Comparison of ENCODE assay signal across 19 cellular contexts in the genomic region with DNA sequence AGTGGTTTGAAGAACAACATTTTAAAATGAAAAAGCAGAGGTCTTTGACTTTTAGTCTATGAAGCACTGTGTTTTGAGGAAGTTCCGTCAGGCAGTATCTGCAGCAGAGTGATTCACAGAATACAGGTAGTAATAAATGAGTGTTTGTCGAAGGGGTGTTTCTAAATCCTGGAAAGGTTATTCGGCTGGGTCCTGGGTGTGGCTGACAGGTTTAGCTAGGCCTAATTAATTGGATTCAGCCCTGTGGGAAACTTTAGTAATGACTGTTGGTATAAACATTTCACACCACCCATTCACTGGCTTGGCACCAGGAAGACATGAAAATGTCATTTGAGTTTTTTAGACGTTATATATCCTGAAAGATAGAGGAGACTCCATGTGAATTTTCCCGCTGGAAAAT. TPM values are rescaled to one million over a fixed set of nuclear protein-coding genes. Genes with fewer than 3 reads are reported as not detected.
DNase-seq lines count a peak whose midpoint lies in the region; ATAC-seq, FAIRE-seq and TF ChIP-seq lines count a peak whose summit lies in the region.
"Had no signal": no experiment of that assay in that cellular context is flagged by ENCODE, and none has a peak within 500 bp of the region (broad histone marks: within the 10 kb centered on the region; RNA-seq: fewer than 3 reads in every experiment).

No MANE protein-coding gene starts in this region.

- H3K18ac ChIP-seq in neuronal stem cell (ENCODE audit: low read length), result no peak overlapping the region

- no peak for TF ChIP-seq EP300 in sigmoid colon (IDR thresholded peaks at IDR 0.05)

- no peak overlapping the region for H4K8ac ChIP-seq in neuronal stem cell (ENCODE audit: low read depth, low read length)

- H3K9me3 ChIP-seq in pancreas (no peaks in the 10 kb centered on the region), neuronal stem cell (replicated peaks in 1 of 2; ENCODE audit: control insufficient read depth in 2 of 2, insufficient read depth in 1 of 2, low read depth in 1 of 2, low read length in 2 of 2) (peaks cover 0 to 2% of the 10 kb centered on the region in 2 donors), sigmoid colon (no peaks in the 10 kb centered on the region)
- H3K9me3 ChIP-seq: psoas muscle, testis had no signal

- H3K27me3 ChIP-seq in bronchial epithelial cell (ENCODE audit: control insufficient read depth, insufficient read depth, low read length) (no peaks in the 10 kb centered on the region), pancreas (no peaks in the 10 kb centered on the region), neuronal stem cell (ENCODE audit: control insufficient read depth in 3 of 3, insufficient read depth in 3 of 3, low read depth in 1 of 3, low read length in 3 of 3) (no peaks in the 10 kb centered on the region), sigmoid colon (no peaks in the 10 kb centered on the region)
- H3K27me3 ChIP-seq: testis had no signal

- H3K9ac ChIP-seq in neuronal stem cell (ENCODE audit: low read depth, low read length, poor library complexity), result no peak overlapping the region

- no peak overlapping the region for H3K23ac ChIP-seq in neuronal stem cell (ENCODE audit: low read depth, low read length, poor library complexity)

- ATAC-seq in pancreas (peak; percentile 43 to 83 (median 80)), GM18907 (IDR thresholded peaks at IDR 0.05; ENCODE audit: unreplicated experiment) (no peak)
- ATAC-seq: activated CD8-positive, alpha-beta memory T cell treated with anti-CD3 and anti-CD28 coated beads, Interleukin-2, amount 10 ng/mL, durations not matched to agents 7 days and 5 days; HCT116; natural killer cell treated with Interleukin-12 subunit alpha and Interleukin-12 subunit beta and Interleukin-15 and Interleukin-18, amount 100 ng/mL, for 72 hours; psoas muscle had no signal

- H3K79me1 ChIP-seq in neuronal stem cell (ENCODE audit: low read depth, low read length), result no peaks in the 10 kb centered on the region

- H2BK120ac ChIP-seq in neuronal stem cell (ENCODE audit: low read depth, low read length), result no peak overlapping the region

- TF ChIP-seq CTCF in bronchial epithelial cell (IDR thresholded peaks at IDR 0.05; ENCODE audit: insufficient read depth, low read length, severe bottlenecking), result no peak
- TF ChIP-seq CTCF in pancreas (IDR thresholded peaks at IDR 0.05), result no peak
- no peak for TF ChIP-seq CTCF in sigmoid colon (IDR thresholded peaks at IDR 0.05)

- peak overlapping the region in 2 of 4 donors; percentile 47 to 64 for H3K27ac ChIP-seq in pancreas
- no peak overlapping the region for H3K27ac ChIP-seq in neuronal stem cell (replicated peaks; ENCODE audit: low read length)
- no peak overlapping the region for H3K27ac ChIP-seq in sigmoid colon
- H3K27ac ChIP-seq: psoas muscle, testis had no signal

- TF ChIP-seq POLR2A in sigmoid colon (IDR thresholded peaks at IDR 0.05), result no peak

- H3K4ac ChIP-seq in neuronal stem cell (ENCODE audit: low read length), result no peak overlapping the region

- peak; percentile 26 to 30 for DNase-seq in Kasumi-1 (lab: John Stamatoyannopoulos, UW)
- DNase-seq in NCI-H69 (lab: John Stamatoyannopoulos, UW), result peak; percentile 91
- peak; percentile 87 for DNase-seq in bronchial epithelial cell (ENCODE audit: low read depth)
- DNase-seq in pancreas, result no peak
- no peak for DNase-seq in neuronal stem cell (ENCODE audit: low spot score)
- no peak for DNase-seq in sigmoid colon
- DNase-seq in nucleus accumbens (lab: John Stamatoyannopoulos, UW), result no peak
- DNase-seq: activated CD4-positive, alpha-beta T cell treated with anti-CD3 and anti-CD28 coated beads for 1 hour; activated CD8-positive, alpha-beta memory T cell treated with anti-CD3 and anti-CD28 coated beads, Interleukin-2, amount 10 ng/mL, durations not matched to agents 7 days and 5 days; Calu3; KG1; NCI-H1105 treated with DMSO at 0.1 percent for 48 hours; NCI-H345; psoas muscle; testis had no signal

- 46 to 48% methylated on average over 5 of the region's 5 CpGs for whole genome bisulfite sequencing in pancreas, 2 donors
- WGBS in neuronal stem cell (ENCODE audit: extremely low coverage in 2 of 2, insufficient read length in 2 of 2, insufficient replicate concordance in 1 of 2), 2 donors, result no CpG with 5 or more reads among the region's 5 CpGs
- WGBS in sigmoid colon, 2 donors, result 23 to 58% methylated on average over 5 of the region's 5 CpGs

- intact Hi-C loops in pancreas (cut with DNase I) (no loop called here), sigmoid colon (cut with DNase I) (no loop called here)

- no peak overlapping the region for H3K14ac ChIP-seq in neuronal stem cell (ENCODE audit: low read length)

- H3K4me1 ChIP-seq in pancreas, result no peaks in the 10 kb centered on the region
- peaks cover 7 to 20% of the 10 kb centered on the region in 2 donors for H3K4me1 ChIP-seq in neuronal stem cell (ENCODE audit: control insufficient read depth in 2 of 2, insufficient read depth in 1 of 2, low read depth in 1 of 2, low read length in 2 of 2)
- no peaks in the 10 kb centered on the region for H3K4me1 ChIP-seq in sigmoid colon
- H3K4me1 ChIP-seq: psoas muscle, testis had no signal

- H2AK5ac ChIP-seq in neuronal stem cell (ENCODE audit: low read depth, low read length), result no peak overlapping the region

- H2BK15ac ChIP-seq in neuronal stem cell (ENCODE audit: low read length), result no peak overlapping the region

- H4K91ac ChIP-seq in neuronal stem cell (ENCODE audit: low read depth, low read length, poor library complexity), result no peak overlapping the region

- H2BK5ac ChIP-seq in neuronal stem cell (ENCODE audit: low read length), result no peak overlapping the region

- FAIRE-seq in bronchial epithelial cell (lab: Jason Lieb, UNC) (no peak), pancreas (lab: Jason Lieb, UNC) (no peak)

- H3K4me3 ChIP-seq in bronchial epithelial cell (ENCODE audit: low read depth, low read length) (no peak overlapping the region), pancreas (no peak overlapping the region), neuronal stem cell (ENCODE audit: low read length in 2 of 2) (no peak overlapping the region), sigmoid colon (no peak overlapping the region)
- H3K4me3 ChIP-seq: lung, psoas muscle, testis had no signal

- H2BK12ac ChIP-seq in neuronal stem cell (ENCODE audit: low read length), result no peak overlapping the region

- peaks cover 1% of the 10 kb centered on the region for H3K36me3 ChIP-seq in bronchial epithelial cell (ENCODE audit: control insufficient read depth, insufficient read depth, low read length)
- no peaks in the 10 kb centered on the region for H3K36me3 ChIP-seq in pancreas
- H3K36me3 ChIP-seq in neuronal stem cell (replicated peaks in 1 of 2; ENCODE audit: control insufficient read depth in 2 of 2, insufficient read depth in 2 of 2, low read length in 2 of 2), result no peaks in the 10 kb centered on the region
- no peaks in the 10 kb centered on the region for H3K36me3 ChIP-seq in sigmoid colon

- no peak overlapping the region for H2AFZ ChIP-seq in neuronal stem cell (ENCODE audit: low read length)

- no peak overlapping the region for H3K4me2 ChIP-seq in neuronal stem cell (ENCODE audit: insufficient read depth, low read length, poor library complexity, severe bottlenecking)

RNA-seq across cellular contexts. Expression of a gene that starts 51.3 kb away (rescaled TPM):
- total RNA-seq in bronchial epithelial cell (50.6 and 110 TPM in 2 replicates), pancreas (10 to 100 TPM in 4 of 6 donors, 1 to 10 TPM in 2; 7.4 to 15.0 (median 10.3) TPM), sigmoid colon (10 to 100 TPM; 25.3 to 42.8 (median 27.0) TPM)
- polyA plus RNA-seq in pancreas (1 to 10 TPM; 6.0 to 8.7 TPM), sigmoid colon (10 to 100 TPM; 12.2 to 26.6 (median 18.0) TPM)
- polyA plus RNA-seq in neuronal stem cell (2013, experiment 1 of 2), result 4.3 TPM
- 4.8 TPM for polyA plus RNA-seq in neuronal stem cell (2013, experiment 2 of 2)

Comparison
In these comparisons a context has a peak if more than half of its experiments do, and no peak if none do; other contexts are left out.
1. DNase-seq: peak in Kasumi-1 (2 of 2), NCI-H69 (single experiment) and bronchial epithelial cell (single experiment); none in pancreas (0 of 6), neuronal stem cell (single experiment), sigmoid colon (single experiment) and nucleus accumbens (0 of 56).